In the genomic region with DNA sequence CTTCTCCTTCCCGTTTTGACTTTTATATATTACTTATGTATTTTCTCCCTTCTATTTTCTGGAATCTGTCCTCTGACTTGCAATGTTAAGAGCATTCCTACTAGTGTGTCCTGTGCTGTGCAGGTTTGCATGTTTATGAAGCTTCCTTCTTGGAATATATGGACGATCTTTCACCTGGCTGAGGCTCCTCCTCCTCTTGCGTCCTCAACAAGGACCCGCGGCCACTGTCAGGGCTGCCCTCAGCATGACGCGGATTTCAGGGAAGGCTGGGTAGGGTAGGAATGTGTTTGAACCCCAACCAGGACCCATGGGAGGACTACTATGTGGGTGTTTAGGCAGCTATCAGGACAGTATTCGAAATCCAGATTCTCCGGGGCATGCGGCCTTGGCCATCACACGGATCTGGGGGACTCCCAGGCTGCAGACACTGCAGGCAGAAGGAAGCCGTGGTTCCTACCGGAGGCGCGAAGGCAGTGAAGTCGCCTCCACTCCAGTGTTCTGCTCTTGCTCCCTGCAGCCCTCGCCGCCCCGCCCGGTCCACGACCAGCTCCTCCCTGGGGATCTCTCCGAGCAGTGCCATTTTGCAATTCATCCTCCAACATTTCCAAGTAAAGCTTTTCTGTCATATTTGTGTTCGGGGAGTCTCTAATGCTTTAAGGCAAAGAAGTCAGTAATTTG, we compare ENCODE assay signal across 3 cellular contexts.
TF ChIP-seq lines count a peak whose summit lies in the region.

No MANE protein-coding gene starts in this region.

TF ChIP-seq in WTC11, 78 proteins besides CTCF, POLR2A, EP300 and RAD21 (continues in another document):
- TF ChIP-seq STAT6 (CRISPR knock-in tag; conservative IDR thresholded peaks at IDR 0.05; ENCODE audit: low read depth) (no peak), ZNF232 (CRISPR knock-in tag; IDR thresholded peaks at IDR 0.05) (no peak), CREM (CRISPR knock-in tag; IDR thresholded peaks at IDR 0.05) (no peak), IRF1 (CRISPR knock-in tag; IDR thresholded peaks at IDR 0.05) (no peak), RORB (CRISPR knock-in tag; IDR thresholded peaks at IDR 0.05) (no peak), IRF2 (CRISPR knock-in tag; IDR thresholded peaks at IDR 0.05; ENCODE audit: borderline replicate concordance, low read depth) (no peak), ZNF416 (CRISPR knock-in tag; IDR thresholded peaks at IDR 0.05) (no peak), ZNF396 (CRISPR knock-in tag; IDR thresholded peaks at IDR 0.05; ENCODE audit: borderline replicate concordance) (no peak), HMGA2 (CRISPR knock-in tag; IDR thresholded peaks at IDR 0.05) (no peak), ATF2 (CRISPR knock-in tag; IDR thresholded peaks at IDR 0.05; ENCODE audit: borderline replicate concordance, low read depth) (no peak), NR2C2 (CRISPR knock-in tag; IDR thresholded peaks at IDR 0.05) (no peak)
- TF ChIP-seq, protein P1, sequence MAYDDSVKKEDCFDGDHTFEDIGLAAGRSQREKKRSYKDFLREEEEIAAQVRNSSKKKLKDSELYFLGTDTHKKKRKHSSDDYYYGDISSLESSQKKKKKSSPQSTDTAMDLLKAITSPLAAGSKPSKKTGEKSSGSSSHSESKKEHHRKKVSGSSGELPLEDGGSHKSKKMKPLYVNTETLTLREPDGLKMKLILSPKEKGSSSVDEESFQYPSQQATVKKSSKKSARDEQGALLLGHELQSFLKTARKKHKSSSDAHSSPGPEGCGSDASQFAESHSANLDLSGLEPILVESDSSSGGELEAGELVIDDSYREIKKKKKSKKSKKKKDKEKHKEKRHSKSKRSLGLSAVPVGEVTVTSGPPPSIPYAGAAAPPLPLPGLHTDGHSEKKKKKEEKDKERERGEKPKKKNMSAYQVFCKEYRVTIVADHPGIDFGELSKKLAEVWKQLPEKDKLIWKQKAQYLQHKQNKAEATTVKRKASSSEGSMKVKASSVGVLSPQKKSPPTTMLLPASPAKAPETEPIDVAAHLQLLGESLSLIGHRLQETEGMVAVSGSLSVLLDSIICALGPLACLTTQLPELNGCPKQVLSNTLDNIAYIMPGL (CRISPR knock-in tag; IDR thresholded peaks at IDR 0.05): no peak

TF ChIP-seq in HepG2, 621 proteins besides CTCF, POLR2A, EP300 and RAD21 (continues in another document):
- TF ChIP-seq, protein P2, sequence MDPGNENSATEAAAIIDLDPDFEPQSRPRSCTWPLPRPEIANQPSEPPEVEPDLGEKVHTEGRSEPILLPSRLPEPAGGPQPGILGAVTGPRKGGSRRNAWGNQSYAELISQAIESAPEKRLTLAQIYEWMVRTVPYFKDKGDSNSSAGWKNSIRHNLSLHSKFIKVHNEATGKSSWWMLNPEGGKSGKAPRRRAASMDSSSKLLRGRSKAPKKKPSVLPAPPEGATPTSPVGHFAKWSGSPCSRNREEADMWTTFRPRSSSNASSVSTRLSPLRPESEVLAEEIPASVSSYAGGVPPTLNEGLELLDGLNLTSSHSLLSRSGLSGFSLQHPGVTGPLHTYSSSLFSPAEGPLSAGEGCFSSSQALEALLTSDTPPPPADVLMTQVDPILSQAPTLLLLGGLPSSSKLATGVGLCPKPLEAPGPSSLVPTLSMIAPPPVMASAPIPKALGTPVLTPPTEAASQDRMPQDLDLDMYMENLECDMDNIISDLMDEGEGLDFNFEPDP (CRISPR knock-in tag; conservative IDR thresholded peaks at IDR 0.05): no peak
- no peak for TF ChIP-seq JUNB (CRISPR knock-in tag; IDR thresholded peaks at IDR 0.05; ENCODE audit: borderline replicate concordance)
- TF ChIP-seq ZNF777 (CRISPR knock-in tag; IDR thresholded peaks at IDR 0.05): no peak
- TF ChIP-seq TOPORS (CRISPR knock-in tag; IDR thresholded peaks at IDR 0.05): no peak
- TF ChIP-seq, protein P3, sequence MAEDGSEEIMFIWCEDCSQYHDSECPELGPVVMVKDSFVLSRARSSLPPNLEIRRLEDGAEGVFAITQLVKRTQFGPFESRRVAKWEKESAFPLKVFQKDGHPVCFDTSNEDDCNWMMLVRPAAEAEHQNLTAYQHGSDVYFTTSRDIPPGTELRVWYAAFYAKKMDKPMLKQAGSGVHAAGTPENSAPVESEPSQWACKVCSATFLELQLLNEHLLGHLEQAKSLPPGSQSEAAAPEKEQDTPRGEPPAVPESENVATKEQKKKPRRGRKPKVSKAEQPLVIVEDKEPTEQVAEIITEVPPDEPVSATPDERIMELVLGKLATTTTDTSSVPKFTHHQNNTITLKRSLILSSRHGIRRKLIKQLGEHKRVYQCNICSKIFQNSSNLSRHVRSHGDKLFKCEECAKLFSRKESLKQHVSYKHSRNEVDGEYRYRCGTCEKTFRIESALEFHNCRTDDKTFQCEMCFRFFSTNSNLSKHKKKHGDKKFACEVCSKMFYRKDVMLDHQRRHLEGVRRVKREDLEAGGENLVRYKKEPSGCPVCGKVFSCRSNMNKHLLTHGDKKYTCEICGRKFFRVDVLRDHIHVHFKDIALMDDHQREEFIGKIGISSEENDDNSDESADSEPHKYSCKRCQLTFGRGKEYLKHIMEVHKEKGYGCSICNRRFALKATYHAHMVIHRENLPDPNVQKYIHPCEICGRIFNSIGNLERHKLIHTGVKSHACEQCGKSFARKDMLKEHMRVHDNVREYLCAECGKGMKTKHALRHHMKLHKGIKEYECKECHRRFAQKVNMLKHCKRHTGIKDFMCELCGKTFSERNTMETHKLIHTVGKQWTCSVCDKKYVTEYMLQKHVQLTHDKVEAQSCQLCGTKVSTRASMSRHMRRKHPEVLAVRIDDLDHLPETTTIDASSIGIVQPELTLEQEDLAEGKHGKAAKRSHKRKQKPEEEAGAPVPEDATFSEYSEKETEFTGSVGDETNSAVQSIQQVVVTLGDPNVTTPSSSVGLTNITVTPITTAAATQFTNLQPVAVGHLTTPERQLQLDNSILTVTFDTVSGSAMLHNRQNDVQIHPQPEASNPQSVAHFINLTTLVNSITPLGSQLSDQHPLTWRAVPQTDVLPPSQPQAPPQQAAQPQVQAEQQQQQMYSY (CRISPR knock-in tag; IDR thresholded peaks at IDR 0.05): no peak
- TF ChIP-seq, protein P1 (CRISPR knock-in tag; IDR thresholded peaks at IDR 0.05; ENCODE audit: borderline replicate concordance in 1 of 2, low read depth in 1 of 2): no peak
- TF ChIP-seq SRSF1 (optimal IDR thresholded peaks at IDR 0.05; ENCODE audit: low read depth, low read length): no peak
- no peak for TF ChIP-seq ZBTB20 (CRISPR knock-in tag; IDR thresholded peaks at IDR 0.05; ENCODE audit: borderline replicate concordance, low read depth)
- no peak for TF ChIP-seq THYN1 (CRISPR knock-in tag; IDR thresholded peaks at IDR 0.05; ENCODE audit: borderline replicate concordance, low read depth)

TF ChIP-seq in SK-N-SH, 30 proteins besides CTCF, POLR2A, EP300 and RAD21:
- no peak for TF ChIP-seq MAX (IDR thresholded peaks at IDR 0.05; ENCODE audit: low read depth)
- no peak for TF ChIP-seq ELF1 (IDR thresholded peaks at IDR 0.05)
- TF ChIP-seq TCF12 (IDR thresholded peaks at IDR 0.05): no peak
- no peak for TF ChIP-seq GATA2 (CRISPR knock-in tag; IDR thresholded peaks at IDR 0.05)
- TF ChIP-seq EZH2phosphoT487 (IDR thresholded peaks at IDR 0.05; ENCODE audit: borderline replicate concordance, low read depth): no peak
- TF ChIP-seq NRF1 (IDR thresholded peaks at IDR 0.05; ENCODE audit: low read depth, low read length): no peak
- no peak for TF ChIP-seq YY1 (IDR thresholded peaks at IDR 0.05; ENCODE audit: low read depth)
